Comparison of ENCODE assay signal across 8 cellular contexts in genomic region chr15:38683382-38684242, GRCh38.
DNase-seq lines count a peak whose midpoint lies in the region; ATAC-seq and TF ChIP-seq lines count a peak whose summit lies in the region.

No MANE protein-coding gene starts in this region.

- H3K4me3 ChIP-seq in lower lobe of right lung = no peak overlapping the region

- no peaks in the 10 kb centered on the region for H3K36me3 ChIP-seq in lower lobe of right lung

- peak; percentile 89 to 90 for ATAC-seq in lower lobe of right lung

- intact Hi-C loops in lower lobe of right lung (cut with DNase I) = loop anchor here (10.0 kb wide), 1 partner anchor 119 kb away; the partner anchor contains the start of gene RASGRP1

- no peak overlapping the region for H3K27ac ChIP-seq in lower lobe of right lung

- DNase-seq in NCI-H2196 (lab: John Stamatoyannopoulos, UW; ENCODE audit: unreplicated experiment) = peak; percentile 13
- no peak for DNase-seq in NCI-H2196 treated with DMSO at 0.1 percent for 48 hours (lab: John Stamatoyannopoulos, UW; ENCODE audit: unreplicated experiment)
- DNase-seq in HEK293T (ENCODE audit: extremely low spot score) = peak; percentile 27
- peak; percentile 25 for DNase-seq in NCI-H128 (lab: John Stamatoyannopoulos, UW; ENCODE audit: unreplicated experiment)
- peak in 3 of 4 experiments; percentile 50 to 53 (median 52) for DNase-seq in activated CD4-positive, CD25-positive, alpha-beta regulatory T cell (lab: John Stamatoyannopoulos, UW)
- peak; percentile 76 for DNase-seq in cerebellar cortex (ENCODE audit: low spot score)
- peak; percentile 53 for DNase-seq in lower lobe of right lung
- DNase-seq in stimulated activated CD8-positive, alpha-beta memory T cell treated with anti-CD3 and anti-CD28 coated beads, Interleukin-4, amount 100 ng/mL, for 24 hours (ENCODE audit: low read depth) = peak; percentile 50

- no peaks in the 10 kb centered on the region for H3K9me3 ChIP-seq in lower lobe of right lung

- peaks cover 4% of the 10 kb centered on the region for H3K4me1 ChIP-seq in lower lobe of right lung

- no peaks in the 10 kb centered on the region for H3K27me3 ChIP-seq in lower lobe of right lung (ENCODE audit: low read depth)

- POLR2A ChIA-PET in HEK293T (lab: Yijun Ruan, JAX) = no interaction called here

- peak; percentile 80 for TF ChIP-seq CTCF in lower lobe of right lung (IDR thresholded peaks at IDR 0.05)

- CTCF ChIA-PET in HEK293T (lab: Yijun Ruan, JAX) = interaction anchor here (1.0 to 2.3 kb wide), 4 partner anchors 15 to 243 kb away, joined by 3 to 11 read pairs (median 5); no protein-coding TSS in a partner anchor

TF ChIP-seq in HEK293T, 16 proteins besides CTCF, POLR2A, EP300 and RAD21:
- TF ChIP-seq SP1 (IDR thresholded peaks at IDR 0.05) (no peak), NFRKB (IDR thresholded peaks at IDR 0.05) (no peak), BHLHE40 (IDR thresholded peaks at IDR 0.05; ENCODE audit: borderline replicate concordance) (no peak), L3MBTL2 (conservative IDR thresholded peaks at IDR 0.05) (no peak), ZNF384 (IDR thresholded peaks at IDR 0.05) (no peak), TARDBP (IDR thresholded peaks at IDR 0.05) (no peak), SUZ12 (IDR thresholded peaks at IDR 0.05) (no peak), FOXA1 (IDR thresholded peaks at IDR 0.05) (no peak), FOXK2 (IDR thresholded peaks at IDR 0.05) (no peak), ARNT (IDR thresholded peaks at IDR 0.05) (no peak), FOXM1 (IDR thresholded peaks at IDR 0.05; ENCODE audit: borderline replicate concordance) (no peak), PKNOX1 (IDR thresholded peaks at IDR 0.05) (no peak)
